18 cellular contexts compared by ENCODE assay signal in genomic region chr1:35788139-35788538, GRCh38.
"Had no signal": no experiment of that assay in that cellular context is flagged by ENCODE, and none has a peak within 500 bp of the region (broad histone marks: within the 10 kb centered on the region; RNA-seq: fewer than 3 reads in every experiment).

No MANE protein-coding gene starts in this region.

- H3K9me3 ChIP-seq: esophagus muscularis mucosa, gastroesophageal sphincter, heart left ventricle, left lung, lower lobe of right lung, mucosa of descending colon had no signal

- DNase-seq: dermis blood vessel endothelial cell; dorsolateral prefrontal cortex; effector CD4-positive, alpha-beta T cell; effector memory CD4-positive, alpha-beta T cell; foreskin keratinocyte; heart left ventricle; hypothalamus; left cardiac atrium; left lung; left ventricle myocardium superior; lower lobe of right lung; mesenchymal stem cell; mucosa of descending colon; naive B cell had no signal

- H2AFZ ChIP-seq: hepatocyte had no signal

- H3K4me1 ChIP-seq: esophagus muscularis mucosa, foreskin keratinocyte, gastroesophageal sphincter, heart left ventricle, left lung, lower lobe of right lung had no signal

- H3K36me3 ChIP-seq: esophagus muscularis mucosa, gastroesophageal sphincter, heart left ventricle, left lung, lower lobe of right lung had no signal

- H3K27ac ChIP-seq: coronary artery, dorsolateral prefrontal cortex, esophagus muscularis mucosa, foreskin keratinocyte, gastroesophageal sphincter, heart left ventricle, hepatocyte, left lung, lower lobe of right lung had no signal

- H3K4me3 ChIP-seq: coronary artery, dorsolateral prefrontal cortex, esophagus muscularis mucosa, gastroesophageal sphincter, heart left ventricle, hepatocyte, left lung, lower lobe of right lung, mucosa of descending colon had no signal

- H3K79me2 ChIP-seq: hepatocyte had no signal

- H3K4me2 ChIP-seq: hepatocyte had no signal

- ATAC-seq: foreskin keratinocyte, gastroesophageal sphincter, heart left ventricle, left cardiac atrium, left lung, left ventricle myocardium superior, lower lobe of right lung, mucosa of descending colon had no signal

- H3K27me3 ChIP-seq: dorsolateral prefrontal cortex, esophagus muscularis mucosa, foreskin keratinocyte, gastroesophageal sphincter, heart left ventricle, hepatocyte, left lung had no signal
